Comparison of ENCODE assay signal across 28 cellular contexts in genomic region chr2:157339965-157340655, GRCh38. TPM values are rescaled to one million over a fixed set of nuclear protein-coding genes. Genes with fewer than 3 reads are reported as not detected.
DNase-seq lines count a peak whose midpoint lies in the region; ATAC-seq and TF ChIP-seq lines count a peak whose summit lies in the region.
"Had no signal": no experiment of that assay in that cellular context is flagged by ENCODE, and none has a peak within 500 bp of the region (broad histone marks: within the 10 kb centered on the region; RNA-seq: fewer than 3 reads in every experiment).

No MANE protein-coding gene starts in this region.

- ATAC-seq in body of pancreas (peak; percentile 42), HG02870 (IDR thresholded peaks at IDR 0.05; ENCODE audit: unreplicated experiment) (no peak)
- no peak for ATAC-seq in naive thymus-derived CD4-positive, alpha-beta T cell
- ATAC-seq: activated naive CD4-positive, alpha-beta T cell treated with anti-CD3 and anti-CD28 coated beads, Interleukin-2, amount 50 U/mL, for 72 hours; activated T-helper 17 cell treated with anti-CD3 and anti-CD28 coated beads, Interleukin-2, amount 50 U/mL, for 72 hours; CD8-positive, alpha-beta T cell; heart right ventricle; left colon; Right ventricle myocardium inferior; upper lobe of right lung had no signal

- peaks cover 39 to 63% (median 47%) of the 10 kb centered on the region in 5 donors for H3K36me3 Mint-ChIP-seq in naive thymus-derived CD4-positive, alpha-beta T cell

- H3K9me3 Mint-ChIP-seq in naive thymus-derived CD4-positive, alpha-beta T cell = peaks cover 27 to 44% (median 36%) of the 10 kb centered on the region in 11 donors

- intact Hi-C loops in body of pancreas (cut with DNase I) = no loop called here
- intact Hi-C loops in naive thymus-derived CD4-positive, alpha-beta T cell (cut with micrococcal nuclease) = loop anchor here (2.0 to 10.0 kb wide), 3 partner anchors 17 to 1115 kb away; partner anchors contain the start of genes CCDC148 (in 1 of the 2) and PKP4 (in 1 of the 2)

- H3K4me1 Mint-ChIP-seq in naive thymus-derived CD4-positive, alpha-beta T cell = peaks cover 10 to 70% (median 60%) of the 10 kb centered on the region in 7 donors

- no peaks in the 10 kb centered on the region for H4K20me1 ChIP-seq in smooth muscle cell (ENCODE audit: low read depth)

- WGBS in body of pancreas, 2 donors = 34 to 49% methylated on average over 4 of the region's 4 CpGs
- 90% methylated on average over 4 of the region's 4 CpGs for WGBS in smooth muscle cell (ENCODE audit: low lambda C conversion rate)

- peaks cover 5% of the 10 kb centered on the region for H3K4me1 ChIP-seq in body of pancreas
- H3K4me1 ChIP-seq in smooth muscle cell (ENCODE audit: low read depth) = no peaks in the 10 kb centered on the region
- peaks cover 4 to 32% of the 10 kb centered on the region in 2 donors for H3K4me1 ChIP-seq in naive thymus-derived CD4-positive, alpha-beta T cell (ENCODE audit: control insufficient read depth in 2 of 2, insufficient read depth in 2 of 2, low read length in 2 of 2)
- H3K4me1 ChIP-seq: upper lobe of right lung had no signal

- no peak for TF ChIP-seq POLR2A in body of pancreas (IDR thresholded peaks at IDR 0.05)

- peak overlapping the region in 1 of 10 donors; percentile 3 for H3K4me3 Mint-ChIP-seq in naive thymus-derived CD4-positive, alpha-beta T cell
- H3K4me3 Mint-ChIP-seq: activated T-helper 17 cell treated with anti-CD3 and anti-CD28 coated beads, Interleukin-2, amount 50 U/mL, for 72 hours; CD8-positive, alpha-beta T cell had no signal

- no peak overlapping the region for H3K9ac ChIP-seq in smooth muscle cell (ENCODE audit: low read depth)

- no peak overlapping the region for H2AFZ ChIP-seq in smooth muscle cell (ENCODE audit: low read depth)

- peak overlapping the region in 1 of 9 donors; percentile 38 for H3K27ac Mint-ChIP-seq in naive thymus-derived CD4-positive, alpha-beta T cell
- H3K27ac Mint-ChIP-seq: activated naive CD4-positive, alpha-beta T cell treated with anti-CD3 and anti-CD28 coated beads, Interleukin-2, amount 50 U/mL, for 72 hours; activated T-helper 17 cell treated with anti-CD3 and anti-CD28 coated beads, Interleukin-2, amount 50 U/mL, for 72 hours; CD8-positive, alpha-beta T cell had no signal

- no peak for TF ChIP-seq CTCF in body of pancreas (IDR thresholded peaks at IDR 0.05)
- TF ChIP-seq CTCF in smooth muscle cell (IDR thresholded peaks at IDR 0.05; ENCODE audit: borderline replicate concordance, insufficient read depth, poor library complexity, severe bottlenecking) = no peak

- no peaks in the 10 kb centered on the region for H3K9me3 ChIP-seq in body of pancreas
- no peaks in the 10 kb centered on the region for H3K9me3 ChIP-seq in smooth muscle cell (replicated peaks; ENCODE audit: low read depth)
- H3K9me3 ChIP-seq in naive thymus-derived CD4-positive, alpha-beta T cell (ENCODE audit: control insufficient read depth in 2 of 3, low read length in 3 of 3) = peaks cover 0 to 21% (median 0%) of the 10 kb centered on the region in 3 experiments
- H3K9me3 ChIP-seq: neutrophil, upper lobe of right lung had no signal

- H3K4me2 ChIP-seq in smooth muscle cell = no peak overlapping the region

- no peaks in the 10 kb centered on the region for H3F3A ChIP-seq in smooth muscle cell (ENCODE audit: low read depth)

- H3K27me3 Mint-ChIP-seq in naive thymus-derived CD4-positive, alpha-beta T cell = no peaks in the 10 kb centered on the region
- H3K27me3 Mint-ChIP-seq: activated T-helper 17 cell treated with anti-CD3 and anti-CD28 coated beads, Interleukin-2, amount 50 U/mL, for 72 hours had no signal

- H3K79me2 ChIP-seq in smooth muscle cell (ENCODE audit: low read depth) = no peaks in the 10 kb centered on the region

- DNase-seq in DMS 273 (lab: John Stamatoyannopoulos, UW; ENCODE audit: unreplicated experiment) (peak; percentile 3), DMS 273 treated with DMSO at 0.1 percent for 48 hours (lab: John Stamatoyannopoulos, UW) (no peak), NCI-H748 (lab: John Stamatoyannopoulos, UW; ENCODE audit: unreplicated experiment) (peak; percentile 60), body of pancreas (peak in 3 of 4 donors; percentile 15 to 16 (median 15)), smooth muscle cell (lab: John Stamatoyannopoulos, UW; ENCODE audit: unreplicated experiment) (no peak), inferior parietal cortex (ENCODE audit: extremely low spot score) (no peak)
- no peak for DNase-seq in naive thymus-derived CD4-positive, alpha-beta T cell
- DNase-seq: activated CD4-positive, alpha-beta T cell treated with anti-CD3 and anti-CD28 coated beads, Interleukin-2, amount 50 U/mL, for 48 hours; activated CD8-positive, alpha-beta memory T cell treated with anti-CD3 and anti-CD28 coated beads, Interleukin-2, amount 50 U/mL, for 4 hours; aorta; CD8-positive, alpha-beta T cell; DMS53; foreskin fibroblast; heart right ventricle; left colon; NCI-H1436; NCI-H226; NCI-H774; OCI-M1; upper lobe of right lung had no signal

- H3K27me3 ChIP-seq in body of pancreas (no peaks in the 10 kb centered on the region), smooth muscle cell (ENCODE audit: low read depth) (no peaks in the 10 kb centered on the region)
- no peaks in the 10 kb centered on the region for H3K27me3 ChIP-seq in naive thymus-derived CD4-positive, alpha-beta T cell (ENCODE audit: control insufficient read depth in 2 of 2, insufficient read depth in 2 of 2, low read length in 2 of 2)
- H3K27me3 ChIP-seq: heart right ventricle, neutrophil, upper lobe of right lung had no signal

- POLR2A ChIA-PET in naive thymus-derived CD4-positive, alpha-beta T cell (lab: Charles Lee) = interaction anchor here (0.8 to 1.0 kb wide), 3 partner anchors 18 to 99 kb away, joined by 3 read pairs; no protein-coding TSS in a partner anchor

- no peak overlapping the region for H3K4me3 ChIP-seq in body of pancreas
- no peak overlapping the region for H3K4me3 ChIP-seq in smooth muscle cell
- H3K4me3 ChIP-seq in naive thymus-derived CD4-positive, alpha-beta T cell (ENCODE audit: low read length) = no peak overlapping the region
- H3K4me3 ChIP-seq: heart right ventricle, upper lobe of right lung had no signal

- CTCF ChIA-PET in naive thymus-derived CD4-positive, alpha-beta T cell (lab: Charles Lee) = interaction anchor here (0.8 to 8.0 kb wide), 4 partner anchors 9 to 99 kb away, joined by 3 to 36 read pairs (median 4); no protein-coding TSS in a partner anchor

- H3K36me3 ChIP-seq in body of pancreas (replicated peaks in 1 of 2; ENCODE audit: insufficient read depth in 1 of 2, low read depth in 2 of 2) (no peaks in the 10 kb centered on the region), smooth muscle cell (ENCODE audit: low read depth) (no peaks in the 10 kb centered on the region)
- no peaks in the 10 kb centered on the region for H3K36me3 ChIP-seq in naive thymus-derived CD4-positive, alpha-beta T cell (ENCODE audit: control insufficient read depth in 2 of 3, insufficient read depth in 3 of 3, low read length in 3 of 3)
- H3K36me3 ChIP-seq: heart right ventricle, neutrophil, upper lobe of right lung had no signal

- H3K27ac ChIP-seq in body of pancreas = no peak overlapping the region
- peak overlapping the region; percentile 41 for H3K27ac ChIP-seq in smooth muscle cell (ENCODE audit: low read depth)
- no peak overlapping the region for H3K27ac ChIP-seq in naive thymus-derived CD4-positive, alpha-beta T cell (ENCODE audit: low read depth, low read length)
- H3K27ac ChIP-seq: 22Rv1, epithelial cell of prostate, heart right ventricle, neutrophil, upper lobe of right lung had no signal

RNA-seq across cellular contexts. Expression of gene ERMN, which starts 14.5 kb away (rescaled TPM):
- total RNA-seq in body of pancreas (under 1 TPM in 1 of 2 donors, not detected in 1; 0.26 TPM), smooth muscle cell (not detected in 2 replicates)
- not detected in 2 replicates for polyA plus RNA-seq in smooth muscle cell
- total RNA-seq in naive thymus-derived CD4-positive, alpha-beta T cell = 10 to 100 TPM in 2 of 5 experiments, 1 to 10 TPM in 3; 5.6 to 17.3 (median 6.1) TPM
- under 1 TPM; 0.09 to 0.38 TPM for polyA plus RNA-seq in naive thymus-derived CD4-positive, alpha-beta T cell
- total RNA-seq: pulmonary artery endothelial cell, Right ventricle myocardium inferior had no signal
- polyA plus RNA-seq: aorta had no signal

Comparison
In these comparisons a context has a peak if more than half of its experiments do, and no peak if none do; other contexts are left out.
1. DNase-seq: peak in DMS 273 (single experiment), NCI-H748 (single experiment) and body of pancreas (3 of 4); none in DMS 273 treated with DMSO at 0.1 percent for 48 hours (single experiment), smooth muscle cell (single experiment), naive thymus-derived CD4-positive, alpha-beta T cell (0 of 9) and inferior parietal cortex (single experiment).